Comparison of ENCODE assay signal across 29 cellular contexts in genomic region chr2:234708717-234709116, GRCh38.
"Had no signal": no experiment of that assay in that cellular context is flagged by ENCODE, and none has a peak within 500 bp of the region (broad histone marks: within the 10 kb centered on the region; RNA-seq: fewer than 3 reads in every experiment).

No MANE protein-coding gene starts in this region.

- H3K27ac Mint-ChIP-seq: dendritic cell treated with granulocyte-macrophage colony-stimulating factor and Interleukin-4, amounts not matched to agents 40 ng/mL and 50 ng/mL, for 4 days; memory B cell; mesothelial cell of epicardium; natural killer cell treated with Interleukin-12 subunit alpha and Interleukin-12 subunit beta and Interleukin-15 and Interleukin-18, amount 100 ng/mL, for 72 hours; stimulated activated naive B cell treated with anti-CD40 and anti-IgM and Interleukin-4, amounts not matched to agents 10 μg/mL and 1 μg/mL and 100 μg/mL, for 72 hours; stimulated activated naive CD8-positive, alpha-beta T cell treated with anti-CD3 and anti-CD28 coated beads, Interleukin-15, amount 100 ng/mL, for 72 hours had no signal

- H3K27me3 Mint-ChIP-seq: dendritic cell treated with granulocyte-macrophage colony-stimulating factor and Interleukin-4, amounts not matched to agents 40 ng/mL and 50 ng/mL, for 4 days had no signal

- H3K9me3 ChIP-seq: colonic mucosa, esophagus squamous epithelium, heart right ventricle, lower lobe of right lung, mucosa of descending colon, ovary, psoas muscle, spleen, suprapubic skin, transverse colon, upper lobe of right lung, uterus had no signal

- H3K4me1 Mint-ChIP-seq: memory B cell, naive B cell had no signal

- H3K4me3 Mint-ChIP-seq: dendritic cell treated with granulocyte-macrophage colony-stimulating factor and Interleukin-4, amounts not matched to agents 40 ng/mL and 50 ng/mL, for 4 days; memory B cell; mesothelial cell of epicardium; naive B cell; natural killer cell treated with Interleukin-12 subunit alpha and Interleukin-12 subunit beta and Interleukin-15 and Interleukin-18, amount 100 ng/mL, for 72 hours; stimulated activated naive B cell treated with anti-CD40 and anti-IgM and Interleukin-4, amounts not matched to agents 10 μg/mL and 1 μg/mL and 100 μg/mL, for 72 hours; stimulated activated naive CD8-positive, alpha-beta T cell treated with anti-CD3 and anti-CD28 coated beads, Interleukin-15, amount 100 ng/mL, for 72 hours had no signal

- H3K27ac ChIP-seq: colonic mucosa, esophagus squamous epithelium, heart right ventricle, lower lobe of right lung, neural progenitor cell, ovary, psoas muscle, skin epidermis, spleen, suprapubic skin, transverse colon, upper lobe of right lung, uterus had no signal

- H2AFZ ChIP-seq: neural progenitor cell had no signal

- H3K4me1 ChIP-seq: colonic mucosa, esophagus squamous epithelium, heart right ventricle, lower lobe of right lung, psoas muscle, spleen, suprapubic skin, transverse colon, upper lobe of right lung, uterus had no signal

- H3K27me3 ChIP-seq: colonic mucosa, neural progenitor cell, ovary, suprapubic skin, transverse colon, uterus had no signal

- DNase-seq: colonic mucosa; effector memory CD4-positive, alpha-beta T cell; esophagus squamous epithelium; foreskin melanocyte; glutamatergic neuron; heart right ventricle; hippocampal formation; left ventricle myocardium superior; lower lobe of right lung; mucosa of descending colon; naive B cell; nucleus accumbens; ovary; psoas muscle; right cardiac atrium; spleen; stimulated activated CD4-positive, alpha-beta T cell treated with anti-CD3 and anti-CD28 coated beads, Interleukin-4, amount 100 ng/mL, for 4 hours; stimulated activated naive B cell treated with anti-CD40 and anti-IgM and Interleukin-4, amounts not matched to agents 10 μg/mL and 1 μg/mL and 100 μg/mL, for 72 hours; stimulated activated naive CD8-positive, alpha-beta T cell treated with anti-CD3 and anti-CD28 coated beads, Interleukin-15, amount 100 ng/mL, for 72 hours; transverse colon; upper lobe of right lung; uterus had no signal

- H3K36me3 ChIP-seq: colonic mucosa, esophagus squamous epithelium, heart right ventricle, lower lobe of right lung, neural progenitor cell, ovary, spleen, suprapubic skin, transverse colon, upper lobe of right lung, uterus had no signal

- H3K36me3 Mint-ChIP-seq: memory B cell; mesothelial cell of epicardium; naive B cell; natural killer cell treated with Interleukin-12 subunit alpha and Interleukin-12 subunit beta and Interleukin-15 and Interleukin-18, amount 100 ng/mL, for 72 hours; neural progenitor cell; stimulated activated naive B cell treated with anti-CD40 and anti-IgM and Interleukin-4, amounts not matched to agents 10 μg/mL and 1 μg/mL and 100 μg/mL, for 72 hours had no signal

- H3K9ac ChIP-seq: neural progenitor cell had no signal

- ATAC-seq: heart right ventricle; left ventricle myocardium superior; lower lobe of right lung; mucosa of descending colon; natural killer cell treated with Interleukin-12 subunit alpha and Interleukin-12 subunit beta and Interleukin-15 and Interleukin-18, amount 100 ng/mL, for 72 hours; right cardiac atrium; stimulated activated naive B cell treated with anti-CD40 and anti-IgM and Interleukin-4, amounts not matched to agents 10 μg/mL and 1 μg/mL and 100 μg/mL, for 72 hours; stimulated activated naive CD8-positive, alpha-beta T cell treated with anti-CD3 and anti-CD28 coated beads, Interleukin-15, amount 100 ng/mL, for 72 hours; upper lobe of right lung had no signal

- H3K9me3 Mint-ChIP-seq: dendritic cell treated with granulocyte-macrophage colony-stimulating factor and Interleukin-4, amounts not matched to agents 40 ng/mL and 50 ng/mL, for 4 days; memory B cell; mesothelial cell of epicardium; natural killer cell treated with Interleukin-12 subunit alpha and Interleukin-12 subunit beta and Interleukin-15 and Interleukin-18, amount 100 ng/mL, for 72 hours; neural progenitor cell had no signal

- H3K4me3 ChIP-seq: colonic mucosa, esophagus squamous epithelium, heart right ventricle, lower lobe of right lung, mucosa of descending colon, neural progenitor cell, ovary, psoas muscle, skin epidermis, spleen, suprapubic skin, transverse colon, upper lobe of right lung, uterus had no signal
